In the genomic region with DNA sequence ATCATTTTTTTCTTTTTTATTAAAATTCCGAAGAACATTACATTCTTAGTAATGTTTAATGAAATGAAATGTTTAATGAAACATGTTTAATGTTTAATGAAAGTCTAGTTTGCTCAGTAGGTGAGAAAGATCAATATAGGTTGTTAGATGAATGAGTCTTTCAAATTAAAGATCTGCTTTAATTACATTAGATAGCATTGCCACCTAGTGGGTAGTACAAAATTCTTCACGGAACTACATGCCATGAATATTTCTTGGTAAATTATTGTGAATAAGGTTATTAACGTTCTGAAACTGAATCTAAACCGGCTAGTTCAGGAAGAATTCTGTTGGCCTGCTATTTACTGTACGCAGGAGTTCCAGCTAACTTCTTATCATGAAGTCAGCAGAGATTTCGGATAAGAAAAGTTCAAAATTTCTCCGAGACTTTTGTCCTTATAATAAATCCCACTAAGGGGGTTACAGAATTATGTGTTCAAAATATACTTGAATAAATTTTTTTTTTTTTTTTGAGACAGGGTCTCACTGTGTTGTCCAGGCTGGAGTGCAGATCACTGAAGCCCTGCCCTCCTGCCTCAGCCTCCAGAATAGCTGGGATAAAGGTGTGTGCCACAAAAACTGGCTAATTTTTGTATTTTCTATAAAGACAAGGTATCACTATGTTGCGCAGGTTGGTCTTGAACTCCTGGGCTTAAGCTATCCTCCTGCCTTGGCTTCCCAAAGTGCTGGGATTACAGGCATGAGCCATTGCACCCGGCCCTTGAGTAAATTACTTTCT, we compare ENCODE assay signal across 8 cellular contexts. TPM values are rescaled to one million over a fixed set of nuclear protein-coding genes. Genes with fewer than 3 reads are reported as not detected.
DNase-seq lines count a peak whose midpoint lies in the region; ATAC-seq lines count a peak whose summit lies in the region.

No MANE protein-coding gene starts in this region.

- peak; percentile 70 for ATAC-seq in GM19351 (IDR thresholded peaks at IDR 0.05; ENCODE audit: unreplicated experiment)
- peak; percentile 55 to 69 for ATAC-seq in naive B cell (ENCODE audit: low read depth in 2 of 2)
- no peak for ATAC-seq in GM18498 (IDR thresholded peaks at IDR 0.05; ENCODE audit: unreplicated experiment)
- no peak for ATAC-seq in HG02623 (IDR thresholded peaks at IDR 0.05; ENCODE audit: unreplicated experiment)

- H3K4me3 Mint-ChIP-seq in naive B cell: no peak overlapping the region

- DNase-seq in CD1c-positive myeloid dendritic cell (ENCODE audit: extremely low spot score) (peak; percentile 79), NCI-H2196 (lab: John Stamatoyannopoulos, UW; ENCODE audit: unreplicated experiment) (peak; percentile 45), naive B cell (peak; percentile 39)
- peak; percentile 30 for DNase-seq in central memory CD4-positive, alpha-beta T cell
- DNase-seq in activated CD4-positive, CD25-positive, alpha-beta regulatory T cell (lab: John Stamatoyannopoulos, UW): no peak

- H3K36me3 Mint-ChIP-seq in naive B cell: no peaks in the 10 kb centered on the region

- peaks cover 0 to 2% (median 0%) of the 10 kb centered on the region in 7 donors for H3K9me3 Mint-ChIP-seq in naive B cell

- no peaks in the 10 kb centered on the region for H3K27me3 Mint-ChIP-seq in naive B cell

- no peak overlapping the region for H3K27ac Mint-ChIP-seq in naive B cell

- H3K4me1 Mint-ChIP-seq in naive B cell: peaks cover 1 to 3% (median 2%) of the 10 kb centered on the region in 3 donors

RNA-seq across cellular contexts. Expression of gene GMNN, which starts 7.9 kb away (rescaled TPM):
- polyA plus RNA-seq in naive B cell (ENCODE audit: low read depth in 6 of 6): 1 to 10 TPM; 2.9 to 8.3 (median 4.2) TPM

RNA-seq across cellular contexts. Expression of gene ARMH2, which starts 31.8 kb away (rescaled TPM):
- under 1 TPM in 2 of 6 donors, not detected in 4; 0.44 to 0.50 TPM for polyA plus RNA-seq in naive B cell (ENCODE audit: low read depth in 6 of 6)

RNA-seq across cellular contexts. Expression of gene C6orf62, which starts 47.9 kb away (rescaled TPM):
- 100 to 1,000 TPM; 100 to 145 (median 120) TPM for polyA plus RNA-seq in naive B cell (ENCODE audit: low read depth in 6 of 6)

Comparison
In these comparisons a context has a peak if more than half of its experiments do, and no peak if none do; other contexts are left out.
1. DNase-seq: peak in CD1c-positive myeloid dendritic cell (single experiment), NCI-H2196 (single experiment), central memory CD4-positive, alpha-beta T cell (single experiment) and naive B cell (single experiment); none in activated CD4-positive, CD25-positive, alpha-beta regulatory T cell (0 of 4).
2. ATAC-seq: peak in GM19351 (single experiment) and naive B cell (2 of 2); none in GM18498 (single experiment) and HG02623 (single experiment).